ENCODE assay signal across 7 cellular contexts in genomic region chr1:202629257-202629811, GRCh38.
DNase-seq lines count a peak whose midpoint lies in the region; ATAC-seq and TF ChIP-seq lines count a peak whose summit lies in the region.
"Not testable (repeated sequence)": the region's sequence is repeated elsewhere in the genome, so short reads cannot be mapped to it uniquely, and the experiment has no call there.

No MANE protein-coding gene starts in this region.

- H3K27me3 ChIP-seq in lower lobe of right lung (ENCODE audit: low read depth), result peaks cover 42% of the 10 kb centered on the region

- not testable (repeated sequence) for H3K4me1 ChIP-seq in lower lobe of right lung

- H3K9me3 ChIP-seq in lower lobe of right lung, result not testable (repeated sequence)

- ATAC-seq in GM18517 (IDR thresholded peaks at IDR 0.05; ENCODE audit: unreplicated experiment) (peak; percentile 93), GM21367 (IDR thresholded peaks at IDR 0.05; ENCODE audit: unreplicated experiment) (peak; percentile 63), HG02938 (IDR thresholded peaks at IDR 0.05; ENCODE audit: unreplicated experiment) (peak; percentile 70), HG03521 (IDR thresholded peaks at IDR 0.05; ENCODE audit: unreplicated experiment) (peak; percentile 74), lower lobe of right lung (peak; percentile 57 to 59)

- DNase-seq in SKM-1 (lab: John Stamatoyannopoulos, UW; ENCODE audit: unreplicated experiment), result peak; percentile 77
- peak; percentile 7 for DNase-seq in activated T-helper 1 cell treated with Interleukin-2 at 50 U/mL for 16 hours (ENCODE audit: low read depth)
- DNase-seq in lower lobe of right lung, result not testable (repeated sequence)

- not testable (repeated sequence) for H3K36me3 ChIP-seq in lower lobe of right lung

- H3K27ac ChIP-seq in lower lobe of right lung, result not testable (repeated sequence)

- H3K4me3 ChIP-seq in lower lobe of right lung, result not testable (repeated sequence)

- intact Hi-C loops in lower lobe of right lung (cut with DNase I), result not testable (repeated sequence)

- not testable (repeated sequence) for TF ChIP-seq CTCF in lower lobe of right lung (IDR thresholded peaks at IDR 0.05)
